Comparison of ENCODE assay signal across 1 cellular context in genomic region chrX:113157496-113157895, GRCh38.
TF ChIP-seq lines count a peak whose summit lies in the region.

No MANE protein-coding gene starts in this region.

TF ChIP-seq in GM23338, 12 proteins besides CTCF, POLR2A, EP300 and RAD21 (continued from another document):
- TF ChIP-seq, protein P1, sequence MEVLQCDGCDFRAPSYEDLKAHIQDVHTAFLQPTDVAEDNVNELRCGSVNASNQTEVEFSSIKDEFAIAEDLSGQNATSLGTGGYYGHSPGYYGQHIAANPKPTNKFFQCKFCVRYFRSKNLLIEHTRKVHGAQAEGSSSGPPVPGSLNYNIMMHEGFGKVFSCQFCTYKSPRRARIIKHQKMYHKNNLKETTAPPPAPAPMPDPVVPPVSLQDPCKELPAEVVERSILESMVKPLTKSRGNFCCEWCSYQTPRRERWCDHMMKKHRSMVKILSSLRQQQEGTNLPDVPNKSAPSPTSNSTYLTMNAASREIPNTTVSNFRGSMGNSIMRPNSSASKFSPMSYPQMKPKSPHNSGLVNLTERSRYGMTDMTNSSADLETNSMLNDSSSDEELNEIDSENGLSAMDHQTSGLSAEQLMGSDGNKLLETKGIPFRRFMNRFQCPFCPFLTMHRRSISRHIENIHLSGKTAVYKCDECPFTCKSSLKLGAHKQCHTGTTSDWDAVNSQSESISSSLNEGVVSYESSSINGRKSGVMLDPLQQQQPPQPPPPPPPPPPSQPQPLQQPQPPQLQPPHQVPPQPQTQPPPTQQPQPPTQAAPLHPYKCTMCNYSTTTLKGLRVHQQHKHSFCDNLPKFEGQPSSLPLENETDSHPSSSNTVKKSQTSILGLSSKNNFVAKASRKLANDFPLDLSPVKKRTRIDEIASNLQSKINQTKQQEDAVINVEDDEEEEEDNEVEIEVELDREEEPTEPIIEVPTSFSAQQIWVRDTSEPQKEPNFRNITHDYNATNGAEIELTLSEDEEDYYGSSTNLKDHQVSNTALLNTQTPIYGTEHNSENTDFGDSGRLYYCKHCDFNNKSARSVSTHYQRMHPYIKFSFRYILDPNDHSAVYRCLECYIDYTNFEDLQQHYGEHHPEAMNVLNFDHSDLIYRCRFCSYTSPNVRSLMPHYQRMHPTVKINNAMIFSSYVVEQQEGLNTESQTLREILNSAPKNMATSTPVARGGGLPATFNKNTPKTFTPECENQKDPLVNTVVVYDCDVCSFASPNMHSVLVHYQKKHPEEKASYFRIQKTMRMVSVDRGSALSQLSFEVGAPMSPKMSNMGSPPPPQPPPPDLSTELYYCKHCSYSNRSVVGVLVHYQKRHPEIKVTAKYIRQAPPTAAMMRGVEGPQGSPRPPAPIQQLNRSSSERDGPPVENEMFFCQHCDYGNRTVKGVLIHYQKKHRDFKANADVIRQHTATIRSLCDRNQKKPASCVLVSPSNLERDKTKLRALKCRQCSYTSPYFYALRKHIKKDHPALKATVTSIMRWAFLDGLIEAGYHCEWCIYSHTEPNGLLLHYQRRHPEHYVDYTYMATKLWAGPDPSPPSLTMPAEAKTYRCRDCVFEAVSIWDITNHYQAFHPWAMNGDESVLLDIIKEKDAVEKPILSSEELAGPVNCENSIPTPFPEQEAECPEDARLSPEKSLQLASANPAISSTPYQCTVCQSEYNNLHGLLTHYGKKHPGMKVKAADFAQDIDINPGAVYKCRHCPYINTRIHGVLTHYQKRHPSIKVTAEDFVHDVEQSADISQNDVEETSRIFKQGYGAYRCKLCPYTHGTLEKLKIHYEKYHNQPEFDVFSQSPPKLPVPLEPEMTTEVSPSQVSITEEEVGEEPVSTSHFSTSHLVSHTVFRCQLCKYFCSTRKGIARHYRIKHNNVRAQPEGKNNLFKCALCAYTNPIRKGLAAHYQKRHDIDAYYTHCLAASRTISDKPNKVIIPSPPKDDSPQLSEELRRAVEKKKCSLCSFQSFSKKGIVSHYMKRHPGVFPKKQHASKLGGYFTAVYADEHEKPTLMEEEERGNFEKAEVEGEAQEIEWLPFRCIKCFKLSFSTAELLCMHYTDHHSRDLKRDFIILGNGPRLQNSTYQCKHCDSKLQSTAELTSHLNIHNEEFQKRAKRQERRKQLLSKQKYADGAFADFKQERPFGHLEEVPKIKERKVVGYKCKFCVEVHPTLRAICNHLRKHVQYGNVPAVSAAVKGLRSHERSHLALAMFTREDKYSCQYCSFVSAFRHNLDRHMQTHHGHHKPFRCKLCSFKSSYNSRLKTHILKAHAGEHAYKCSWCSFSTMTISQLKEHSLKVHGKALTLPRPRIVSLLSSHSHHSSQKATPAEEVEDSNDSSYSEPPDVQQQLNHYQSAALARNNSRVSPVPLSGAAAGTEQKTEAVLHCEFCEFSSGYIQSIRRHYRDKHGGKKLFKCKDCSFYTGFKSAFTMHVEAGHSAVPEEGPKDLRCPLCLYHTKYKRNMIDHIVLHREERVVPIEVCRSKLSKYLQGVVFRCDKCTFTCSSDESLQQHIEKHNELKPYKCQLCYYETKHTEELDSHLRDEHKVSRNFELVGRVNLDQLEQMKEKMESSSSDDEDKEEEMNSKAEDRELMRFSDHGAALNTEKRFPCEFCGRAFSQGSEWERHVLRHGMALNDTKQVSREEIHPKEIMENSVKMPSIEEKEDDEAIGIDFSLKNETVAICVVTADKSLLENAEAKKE (CRISPR knock-in tag; IDR thresholded peaks at IDR 0.05): no peak
